In the genomic region with DNA sequence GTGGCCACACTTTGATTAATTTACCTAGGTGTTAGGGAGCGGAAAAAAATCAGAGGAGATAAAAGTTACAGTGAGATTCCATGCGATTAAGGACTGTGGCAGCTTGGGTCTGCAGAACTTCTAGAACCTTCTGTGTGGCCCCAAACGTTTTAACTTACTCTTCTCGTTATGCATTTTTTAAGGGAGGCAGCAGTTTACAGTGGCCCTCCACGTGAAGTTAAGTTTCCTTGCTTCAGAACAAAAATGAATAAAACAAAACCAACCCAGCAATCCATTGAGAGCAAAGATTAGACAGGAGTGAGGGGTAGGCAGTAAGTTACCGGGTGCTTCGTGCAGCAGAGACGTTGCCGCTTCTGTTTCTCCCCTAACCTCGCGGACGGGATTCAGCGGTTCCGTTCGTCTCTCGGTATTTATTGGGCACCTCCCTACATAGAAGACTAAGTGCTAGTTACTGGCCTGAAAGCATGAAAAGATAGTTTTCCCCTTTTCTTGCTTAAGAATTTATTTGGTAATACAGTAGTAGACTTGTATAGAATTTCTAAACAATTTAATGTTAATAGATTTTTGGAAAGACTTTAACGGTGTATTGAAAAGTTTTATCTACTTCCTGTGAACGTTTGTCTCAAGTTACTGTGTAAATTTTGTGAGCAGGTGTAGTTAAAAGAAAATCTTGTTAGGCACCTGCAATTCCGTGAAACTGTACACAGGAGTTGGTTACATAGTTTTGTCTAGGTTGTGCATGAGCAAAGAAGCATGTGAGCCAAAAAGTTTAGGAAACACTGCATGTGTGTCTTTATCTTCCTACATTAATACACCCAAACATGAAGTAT, we compare ENCODE assay signal across 8 cellular contexts. TPM values are rescaled to one million over a fixed set of nuclear protein-coding genes. Genes with fewer than 3 reads are reported as not detected.
DNase-seq lines count a peak whose midpoint lies in the region; ATAC-seq lines count a peak whose summit lies in the region.

No MANE protein-coding gene starts in this region.

- intact Hi-C loops in left ventricle myocardium superior (cut with micrococcal nuclease), result loop anchor here (10.0 kb wide), 1 partner anchor 142 kb away; the partner anchor contains the start of gene PRIM2

- H3K4me1 ChIP-seq in NT2/D1 (ENCODE audit: insufficient read depth, insufficient read length), result no peaks in the 10 kb centered on the region

- peaks cover 23% of the 10 kb centered on the region for H3K36me3 ChIP-seq in NT2/D1 (ENCODE audit: insufficient read depth, insufficient read length, low read length)

- H3K4me3 ChIP-seq in NT2/D1 (ENCODE audit: insufficient read length, low read depth), result peak overlapping the region; percentile 74

- DNase-seq in AG08395 (ENCODE audit: low spot score) (peak; percentile 18), NT2/D1 (ENCODE audit: low read depth, low spot score) (no peak), left ventricle myocardium superior (no peak), putamen (ENCODE audit: low spot score) (peak; percentile 29)
- peak; percentile 26 for DNase-seq in activated naive CD4-positive, alpha-beta T cell treated with anti-CD3 and anti-CD28 coated beads, Interleukin-2, amount 50 U/mL, for 16 hours

- ATAC-seq in GM19395 (IDR thresholded peaks at IDR 0.05; ENCODE audit: unreplicated experiment) (peak; percentile 22), left ventricle myocardium superior (peak; percentile 40), GM21576 (IDR thresholded peaks at IDR 0.05; ENCODE audit: unreplicated experiment) (no peak), GM19035 (IDR thresholded peaks at IDR 0.05; ENCODE audit: unreplicated experiment) (no peak)

- H3K9ac ChIP-seq in NT2/D1 (ENCODE audit: insufficient read length, low read depth), result peak overlapping the region; percentile 86

- no peaks in the 10 kb centered on the region for H3K27me3 ChIP-seq in NT2/D1 (ENCODE audit: insufficient read depth, insufficient read length)

- H3K9me3 ChIP-seq in NT2/D1 (ENCODE audit: insufficient read depth, low read length), result no peaks in the 10 kb centered on the region

RNA-seq across cellular contexts. Expression of gene BAG2, which starts 1.1 kb away (rescaled TPM):
- 14.8 TPM for total RNA-seq in left ventricle myocardium superior

RNA-seq across cellular contexts. Expression of gene RAB23, which starts 48.8 kb away (rescaled TPM):
- total RNA-seq in left ventricle myocardium superior, result 11.9 TPM

Comparison
In these comparisons a context has a peak if more than half of its experiments do, and no peak if none do; other contexts are left out.
1. DNase-seq: peak in AG08395 (single experiment), activated naive CD4-positive, alpha-beta T cell treated with anti-CD3 and anti-CD28 coated beads, Interleukin-2, amount 50 U/mL, for 16 hours (single experiment) and putamen (single experiment); none in NT2/D1 (single experiment) and left ventricle myocardium superior (single experiment).
2. ATAC-seq: peak in GM19395 (single experiment) and left ventricle myocardium superior (single experiment); none in GM21576 (single experiment) and GM19035 (single experiment).